Comparison of ENCODE assay signal across 23 cellular contexts in the genomic region with DNA sequence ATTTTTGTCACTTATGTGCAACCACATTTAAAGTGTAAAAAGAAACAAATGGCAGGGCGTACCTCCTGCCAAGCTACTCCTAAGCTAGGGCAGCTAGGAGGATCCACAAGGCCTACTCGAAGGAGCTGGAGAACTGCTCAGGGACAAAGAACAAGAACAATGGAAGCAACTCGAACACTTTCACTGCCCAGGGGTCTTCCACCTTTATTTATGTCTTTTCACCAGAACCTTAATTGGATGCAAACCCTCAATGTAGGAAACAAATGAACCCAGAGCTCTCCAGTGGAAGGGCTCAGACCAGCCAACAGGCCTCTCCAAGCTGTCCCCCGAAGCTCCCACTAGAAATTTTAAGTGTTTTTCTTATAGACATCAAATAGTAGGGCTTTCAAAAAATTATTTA. TPM values are rescaled to one million over a fixed set of nuclear protein-coding genes. Genes with fewer than 3 reads are reported as not detected.
DNase-seq lines count a peak whose midpoint lies in the region; ATAC-seq and TF ChIP-seq lines count a peak whose summit lies in the region.
"Had no signal": no experiment of that assay in that cellular context is flagged by ENCODE, and none has a peak within 500 bp of the region (broad histone marks: within the 10 kb centered on the region; RNA-seq: fewer than 3 reads in every experiment).

No MANE protein-coding gene starts in this region.

- peak overlapping the region; percentile 96 for H3K27ac ChIP-seq in angular gyrus (ENCODE audit: low read depth, low read length)
- peak overlapping the region; percentile 88 to 89 for H3K27ac ChIP-seq in coronary artery
- peak overlapping the region; percentile 95 for H3K27ac ChIP-seq in temporal lobe (ENCODE audit: low read depth, low read length)
- H3K27ac ChIP-seq: GM23248 had no signal

- H3K36me3 Mint-ChIP-seq in neural crest cell (ENCODE audit: low read depth): peaks cover 12% of the 10 kb centered on the region
- H3K36me3 Mint-ChIP-seq in T-helper 2 cell treated with Interferon-gamma antibody and Interleukin-4, amounts not matched to agents 5 μg/mL and 100 μg/mL, for 36 hours (ENCODE audit: low read depth): no peaks in the 10 kb centered on the region
- H3K36me3 Mint-ChIP-seq: CD8-positive, alpha-beta memory T cell had no signal

- DNase-seq in coronary artery (ENCODE audit: low spot score) (peak; percentile 38), neural crest cell (ENCODE audit: low read depth, low spot score) (no peak), NCI-H146 (lab: John Stamatoyannopoulos, UW) (no peak)
- no peak for DNase-seq in T-helper 2 cell treated with Interferon-gamma antibody and Interleukin-4, amounts not matched to agents 5 μg/mL and 100 μg/mL, for 36 hours (ENCODE audit: low spot score)
- DNase-seq: C1 segment of cervical spinal cord; CD8-positive, alpha-beta memory T cell; DMS79 treated with DMSO at 0.1 percent for 48 hours; GM23248; Kasumi-1; MG63; NCI-H1048; NCI-H1436; NCI-H2029; NCI-H345; NCI-H524 treated with DMSO at 0.1 percent for 48 hours; PC-3; RPMI8226; SHP77 treated with DMSO at 0.1 percent for 48 hours had no signal

- no peaks in the 10 kb centered on the region for H3K27me3 Mint-ChIP-seq in neural crest cell (ENCODE audit: low read depth)
- H3K27me3 Mint-ChIP-seq in T-helper 2 cell treated with Interferon-gamma antibody and Interleukin-4, amounts not matched to agents 5 μg/mL and 100 μg/mL, for 36 hours (ENCODE audit: low read depth): peaks cover 2% of the 10 kb centered on the region

- TF ChIP-seq CTCF in coronary artery (IDR thresholded peaks at IDR 0.05): no peak
- no peak for TF ChIP-seq CTCF in neural crest cell (conservative IDR thresholded peaks at IDR 0.05)

- H3K4me3 ChIP-seq in coronary artery: no peak overlapping the region
- H3K4me3 ChIP-seq: GM23248, HAP-1, MG63 had no signal

- H3K4me3 Mint-ChIP-seq in neural crest cell: no peak overlapping the region
- no peak overlapping the region for H3K4me3 Mint-ChIP-seq in T-helper 2 cell treated with Interferon-gamma antibody and Interleukin-4, amounts not matched to agents 5 μg/mL and 100 μg/mL, for 36 hours
- H3K4me3 Mint-ChIP-seq: CD8-positive, alpha-beta memory T cell had no signal

- no peak for ATAC-seq in HG03565 (IDR thresholded peaks at IDR 0.05; ENCODE audit: unreplicated experiment)
- ATAC-seq in HG03108 (IDR thresholded peaks at IDR 0.05; ENCODE audit: unreplicated experiment): no peak
- ATAC-seq: PC-3 had no signal

- H3K9me3 Mint-ChIP-seq in neural crest cell: peaks cover 5% of the 10 kb centered on the region
- H3K9me3 Mint-ChIP-seq in T-helper 2 cell treated with Interferon-gamma antibody and Interleukin-4, amounts not matched to agents 5 μg/mL and 100 μg/mL, for 36 hours: no peaks in the 10 kb centered on the region

- peak overlapping the region; percentile 10 for H3K27ac Mint-ChIP-seq in neural crest cell (ENCODE audit: unreplicated experiment)
- H3K27ac Mint-ChIP-seq in T-helper 2 cell treated with Interferon-gamma antibody and Interleukin-4, amounts not matched to agents 5 μg/mL and 100 μg/mL, for 36 hours: no peak overlapping the region
- H3K27ac Mint-ChIP-seq: CD8-positive, alpha-beta memory T cell had no signal

- H3K4me1 Mint-ChIP-seq in neural crest cell: peaks cover 39% of the 10 kb centered on the region
- H3K4me1 Mint-ChIP-seq in T-helper 2 cell treated with Interferon-gamma antibody and Interleukin-4, amounts not matched to agents 5 μg/mL and 100 μg/mL, for 36 hours (ENCODE audit: low read depth): no peaks in the 10 kb centered on the region
- H3K4me1 Mint-ChIP-seq: CD8-positive, alpha-beta memory T cell had no signal

RNA-seq across cellular contexts. Expression of a gene that starts 39.9 kb away (rescaled TPM):
- total RNA-seq in neural crest cell (73.3 and 73.5 TPM in 2 replicates), temporal lobe (17.9 TPM)
